In genomic region chr14:65412189-65412846, GRCh38 we compare ENCODE assay signal across 8 cellular contexts. TPM values are rescaled to one million over a fixed set of nuclear protein-coding genes. Genes with fewer than 3 reads are reported as not detected.
A peak's percentile ranks its signal among the peaks of the same experiment; 100 is the strongest.
DNase-seq lines count a peak whose midpoint lies in the region; ATAC-seq and TF ChIP-seq lines count a peak whose summit lies in the region.

TSS of gene FUT8 (plus strand) at chr14:65412730. CDS start at chr14:65561564, 148,834 bp downstream.

- H3K9me3 Mint-ChIP-seq in T-cell = no peaks in the 10 kb centered on the region

- TF ChIP-seq CTCF in GM13976 (IDR thresholded peaks at IDR 0.05; ENCODE audit: borderline replicate concordance, control extremely low read depth, extremely low read depth, insufficient read depth, missing control alignments) (peak; percentile 50), transverse colon (IDR thresholded peaks at IDR 0.05) (peak; percentile 37 to 65 (median 52))

- H3K27me3 Mint-ChIP-seq in T-cell = no peaks in the 10 kb centered on the region

- H3K4me1 ChIP-seq in transverse colon = peaks cover 0 to 22% (median 7%) of the 10 kb centered on the region in 4 donors

- peaks cover 41 to 51% (median 42%) of the 10 kb centered on the region in 3 donors for H3K4me1 Mint-ChIP-seq in T-cell

- peak within 1 kb of the TSS; percentile 99 to 100 for H3K27ac Mint-ChIP-seq in T-cell

- POLR2A ChIA-PET in T-cell (lab: Charles Lee) = interaction anchor here in 1 of 2 donors (0.5 to 0.6 kb wide), 3 partner anchors 56 to 111 kb away, joined by 4 to 5 read pairs (median 4); no protein-coding TSS in a partner anchor

- ATAC-seq in HG02852 (IDR thresholded peaks at IDR 0.05; ENCODE audit: unreplicated experiment) (peak; percentile 50), T-cell (replicated peaks in 1 of 4) (peak; percentile 88 to 91 (median 88))

- peak; percentile 71 for TF ChIP-seq POLR2A in transverse colon (IDR thresholded peaks at IDR 0.05)

- H3K27ac ChIP-seq in adipose tissue (ENCODE audit: low read depth, low read length) (peak within 1 kb of the TSS; percentile 62), transverse colon (peak within 1 kb of the TSS; percentile 89 to 98 (median 94))

- H3K9me3 ChIP-seq in transverse colon = no peaks in the 10 kb centered on the region

- no peak for TF ChIP-seq EP300 in transverse colon (IDR thresholded peaks at IDR 0.05; ENCODE audit: low read depth)

- no peaks in the 10 kb centered on the region for H3K27me3 ChIP-seq in transverse colon

- CTCF ChIA-PET in T-cell (lab: Charles Lee) = interaction anchor here (0.6 to 2.8 kb wide), 21 partner anchors 33 to 1123 kb away, joined by 3 to 17 read pairs (median 4); no protein-coding TSS in a partner anchor

- in situ Hi-C loops in GM13976 (cut with MboI; ENCODE audit: low sequenced_read_pairs, unreplicated experiment) (loop anchor here (10.0 to 25.0 kb wide), 3 partner anchors 188 to 650 kb away; no protein-coding TSS in a partner anchor), transverse colon (cut with MboI; ENCODE audit: low pct_ligation_motif_present in 1 of 4, low pct_unique_long_range_greater_than_20kb in 1 of 4, low sequenced_read_pairs in 3 of 4) (loop anchor here (10.0 to 25.0 kb wide), 5 partner anchors 200 to 650 kb away; no protein-coding TSS in a partner anchor)

- H3K36me3 Mint-ChIP-seq in T-cell = no peaks in the 10 kb centered on the region

- intact Hi-C loops in cardiac septum (cut with DNase I) (loop anchor here (2.0 to 10.0 kb wide), 6 partner anchors 182 to 542 kb away; partner anchors contain the start of genes FNTB and MAX), transverse colon (cut with DNase I; ENCODE audit: low total_unique reads) (loop anchor here (5.0 kb wide), 1 partner anchor 410 kb away; no protein-coding TSS in a partner anchor)

- peak within 1 kb of the TSS; percentile 92 to 99 (median 99) for H3K4me3 Mint-ChIP-seq in T-cell

- peak; percentile 84 for DNase-seq in GM13976 (ENCODE audit: low spot score)
- DNase-seq in NCI-H1436 treated with DMSO at 0.1 percent for 48 hours (lab: John Stamatoyannopoulos, UW) = peak; percentile 66
- DNase-seq in T-cell = peak; percentile 85 to 98 (median 94)
- peak; percentile 96 for DNase-seq in cardiac septum (ENCODE audit: low spot score)
- peak; percentile 93 for DNase-seq in pons (ENCODE audit: low spot score)
- peak; percentile 96 for DNase-seq in transverse colon

- H3K4me3 ChIP-seq in transverse colon = peak within 1 kb of the TSS; percentile 49 to 86 (median 84)

- H3K36me3 ChIP-seq in transverse colon = no peaks in the 10 kb centered on the region

- WGBS in adipose tissue, 3 donors = 0% methylated on average over 65 to 74 of the region's 74 CpGs
- 0% methylated on average over 33 of the region's 74 CpGs; no CpG with 5 or more reads in 1 of the 2 donors for WGBS in transverse colon (ENCODE audit: low coverage in 1 of 2), 2 donors

RNA-seq across cellular contexts. Expression of gene FUT8, which starts in this region (rescaled TPM):
- total RNA-seq in T-cell (10 to 100 TPM; 37.6 to 51.7 (median 43.9) TPM), cardiac septum (12.5 TPM), transverse colon (10 to 100 TPM in 2 of 4 donors, 1 to 10 TPM in 2; 7.9 to 27.5 (median 12.8) TPM)
- 10 to 100 TPM; 10.7 to 14.7 (median 11.4) TPM for polyA plus RNA-seq in adipose tissue

Comparison
In these comparisons a context has a peak if more than half of its experiments do, and no peak if none do; other contexts are left out.
1. Peak in every context shown above with its lines: DNase-seq, ATAC-seq, H3K4me3 ChIP-seq and H3K27ac ChIP-seq.